ENCODE assay signal across 8 cellular contexts in genomic region chr1:94445733-94446132, GRCh38. TPM values are rescaled to one million over a fixed set of nuclear protein-coding genes. Genes with fewer than 3 reads are reported as not detected.
A peak's percentile ranks its signal among the peaks of the same experiment; 100 is the strongest.
DNase-seq lines count a peak whose midpoint lies in the region; TF ChIP-seq lines count a peak whose summit lies in the region.
"Not testable (repeated sequence)": the region's sequence is repeated elsewhere in the genome, so short reads cannot be mapped to it uniquely, and the experiment has no call there.

No MANE protein-coding gene starts in this region.

- not testable (repeated sequence) for H3K4me1 Mint-ChIP-seq in endodermal cell; endothelial cell (ENCODE audit: unreplicated experiment); neural progenitor cell

- H3K4me1 ChIP-seq in BE2C; BLaER1; HUES48 (ENCODE audit: control insufficient read depth, insufficient read depth, low read length); SK-N-SH (ENCODE audit: control insufficient read depth in 1 of 2, insufficient read depth in 2 of 2, low read depth in 1 of 2, low read length in 1 of 2); endodermal cell (ENCODE audit: control insufficient read depth, insufficient read depth, low read length); neural progenitor cell: not testable (repeated sequence)

- POLR2A ChIA-PET in SK-N-SH (lab: Yijun Ruan, JAX): interaction anchor here (1.4 kb wide), 1 partner anchor 28 kb away, joined by 5 read pairs; the partner anchor contains the start of gene ABCD3

- TF ChIP-seq EP300 in SK-N-SH (IDR thresholded peaks at IDR 0.05; ENCODE audit: borderline replicate concordance in 1 of 2, low read depth in 1 of 2, low read length in 1 of 2): peak in 1 of 2 experiments; percentile 36; a peak in 1 of 4 replicates

- not testable (repeated sequence) for H3K27me3 ChIP-seq in BE2C; BLaER1; HUES48 (ENCODE audit: control insufficient read depth, insufficient read depth, low read length); SK-N-SH (ENCODE audit: insufficient read depth); WERI-Rb-1 (ENCODE audit: insufficient read depth, low read depth, severe bottlenecking); endodermal cell (ENCODE audit: control insufficient read depth, insufficient read depth, low read length, poor library complexity, severe bottlenecking); neural progenitor cell

- H3K4me3 ChIP-seq in BE2C (ENCODE audit: low read depth, low read length) (peak overlapping the region; percentile 36), BLaER1 (0 out of 2 replicates have a peak overlapping the region, but pooled peaks have one; percentile 3), endodermal cell (ENCODE audit: low read length) (peak overlapping the region; percentile 70)
- not testable (repeated sequence) for H3K4me3 ChIP-seq in HUES48 (ENCODE audit: low read depth, low read length); SK-N-SH (ENCODE audit: low read depth in 2 of 2, low read length in 1 of 2); WERI-Rb-1 (ENCODE audit: low read depth, low read length); neural progenitor cell

- not testable (repeated sequence) for TF ChIP-seq CTCF in BE2C (IDR thresholded peaks at IDR 0.05; ENCODE audit: low read depth, low read length); SK-N-SH (IDR thresholded peaks at IDR 0.05); WERI-Rb-1 (IDR thresholded peaks at IDR 0.05; ENCODE audit: low read depth, low read length); endodermal cell (conservative IDR thresholded peaks at IDR 0.05); endothelial cell (IDR thresholded peaks at IDR 0.05; ENCODE audit: unreplicated experiment); neural progenitor cell (IDR thresholded peaks at IDR 0.05)

- peak; percentile 15; the same call in 1 of the 2 replicates for TF ChIP-seq RAD21 in SK-N-SH (IDR thresholded peaks at IDR 0.05; ENCODE audit: low read length)

- H3K36me3 ChIP-seq in BE2C: not testable (repeated sequence)
- H3K36me3 ChIP-seq in BLaER1 (peaks cover 52% of the 10 kb centered on the region), HUES48 (ENCODE audit: control insufficient read depth, insufficient read depth, low read length) (peaks cover 11% of the 10 kb centered on the region; the same call in 1 of the 2 replicates), SK-N-SH (replicated peaks in 1 of 2; ENCODE audit: control insufficient read depth in 1 of 2, insufficient read depth in 2 of 2, low read length in 1 of 2) (peaks cover 2 to 24% of the 10 kb centered on the region in 2 experiments), WERI-Rb-1 (peaks cover 11% of the 10 kb centered on the region), endodermal cell (ENCODE audit: control insufficient read depth, insufficient read depth, low read length) (peaks cover 14% of the 10 kb centered on the region), neural progenitor cell (peaks cover 23% of the 10 kb centered on the region)

- not testable (repeated sequence) for H3K4me2 ChIP-seq in BLaER1, SK-N-SH, neural progenitor cell

- not testable (repeated sequence) for H4K20me1 ChIP-seq in BLaER1; SK-N-SH (ENCODE audit: insufficient read depth); neural progenitor cell (ENCODE audit: low read depth)

- not testable (repeated sequence) for H3K27me3 Mint-ChIP-seq in endodermal cell (ENCODE audit: insufficient read depth); endothelial cell (ENCODE audit: unreplicated experiment); neural progenitor cell (ENCODE audit: insufficient read depth, low read depth)

- H3K27ac ChIP-seq in BLaER1; WERI-Rb-1; endodermal cell (ENCODE audit: low read depth, low read length): not testable (repeated sequence)
- H3K27ac ChIP-seq in HUES48 (ENCODE audit: low read depth, low read length): peak overlapping the region; percentile 28
- peak overlapping the region in 1 of 2 experiments; percentile 86; a peak in 2 of 4 replicates for H3K27ac ChIP-seq in SK-N-SH (ENCODE audit: low read depth in 2 of 2, low read length in 1 of 2)
- H3K27ac ChIP-seq in neural progenitor cell: peak overlapping the region; percentile 46

- H3K27ac Mint-ChIP-seq in endodermal cell; endothelial cell (ENCODE audit: unreplicated experiment); neural progenitor cell: not testable (repeated sequence)

- not testable (repeated sequence) for H3K9me3 ChIP-seq in BE2C; WERI-Rb-1 (ENCODE audit: severe bottlenecking)
- H3K9me3 ChIP-seq in BLaER1: peaks cover 95% of the 10 kb centered on the region
- H3K9me3 ChIP-seq in HUES48 (ENCODE audit: control insufficient read depth, insufficient read depth, low read length): peaks cover 70% of the 10 kb centered on the region
- peaks cover 17% of the 10 kb centered on the region for H3K9me3 ChIP-seq in SK-N-SH
- peaks cover 98% of the 10 kb centered on the region for H3K9me3 ChIP-seq in endodermal cell (ENCODE audit: control insufficient read depth, low read length)
- peaks cover 57% of the 10 kb centered on the region for H3K9me3 ChIP-seq in neural progenitor cell (ENCODE audit: low read depth)

- not testable (repeated sequence) for H3K9ac ChIP-seq in BLaER1; HUES48 (ENCODE audit: low read depth, low read length); SK-N-SH; endodermal cell (ENCODE audit: extremely low read depth, low read length, poor library complexity, severe bottlenecking); neural progenitor cell

- H3K36me3 Mint-ChIP-seq in endodermal cell (ENCODE audit: low read depth) (peaks cover 66% of the 10 kb centered on the region), endothelial cell (ENCODE audit: low read depth, unreplicated experiment) (peaks cover 72% of the 10 kb centered on the region), neural progenitor cell (peaks cover 54% of the 10 kb centered on the region)

- H3K79me2 ChIP-seq in SK-N-SH (ENCODE audit: insufficient read depth) (peaks cover 49% of the 10 kb centered on the region), neural progenitor cell (ENCODE audit: low read depth) (peaks cover 48% of the 10 kb centered on the region)

- H3K9me2 ChIP-seq in SK-N-SH: not testable (repeated sequence)

- H3K9me3 Mint-ChIP-seq in endodermal cell: peaks cover 90% of the 10 kb centered on the region
- peaks cover 34% of the 10 kb centered on the region for H3K9me3 Mint-ChIP-seq in endothelial cell (ENCODE audit: unreplicated experiment)
- H3K9me3 Mint-ChIP-seq in neural progenitor cell: peaks cover 82% of the 10 kb centered on the region

- not testable (repeated sequence) for H3F3A ChIP-seq in SK-N-SH (replicated peaks; ENCODE audit: insufficient read depth)
- H3F3A ChIP-seq in neural progenitor cell (ENCODE audit: low read depth): peaks cover 23% of the 10 kb centered on the region

- DNase-seq in BE2C: peak; percentile 50
- DNase-seq in SK-N-SH: peak; percentile 29
- peak; percentile 44 for DNase-seq in WERI-Rb-1
- not testable (repeated sequence) for DNase-seq in endodermal cell; endothelial cell (ENCODE audit: low spot score); neural progenitor cell (ENCODE audit: low spot score)

- H3K4me3 Mint-ChIP-seq in endodermal cell, neural progenitor cell: not testable (repeated sequence)
- peak overlapping the region; percentile 19 for H3K4me3 Mint-ChIP-seq in endothelial cell (ENCODE audit: unreplicated experiment)

- CTCF ChIA-PET in SK-N-SH (lab: Yijun Ruan, JAX): interaction anchor here (0.6 to 0.8 kb wide), 2 partner anchors 109 to 360 kb away, joined by 3 to 5 read pairs; no protein-coding TSS in a partner anchor

- H2AFZ ChIP-seq in SK-N-SH (ENCODE audit: low read depth); neural progenitor cell (replicated peaks): not testable (repeated sequence)

- WGBS in SK-N-SH (ENCODE audit: low lambda C conversion rate): 45% methylated on average over 8 of the region's 8 CpGs
- 95 to 97% methylated on average over 8 of the region's 8 CpGs for WGBS in endodermal cell (ENCODE audit: insufficient coverage in 1 of 2, insufficient read length in 1 of 2), 2 experiments

TF ChIP-seq in SK-N-SH, 30 proteins besides CTCF, POLR2A, EP300 and RAD21:
- TF ChIP-seq GATA2 (CRISPR knock-in tag; IDR thresholded peaks at IDR 0.05): peak; percentile 75

RNA-seq across cellular contexts. Expression of gene ABCD3, which starts 27.5 kb away (rescaled TPM):
- polyA plus RNA-seq in BE2C (2012; ENCODE audit: insufficient read depth, insufficient read length, low read depth): 7.9 TPM
- 6.5 and 8.7 TPM in 2 replicates for polyA plus RNA-seq in SK-N-SH (2012; rRNA removed)
- 11.1 and 12.5 TPM in 2 replicates for polyA plus RNA-seq in SK-N-SH (2012; cell fraction: cytosol; rRNA removed)
- polyA plus RNA-seq in SK-N-SH (2012; cell fraction: nucleus; rRNA removed): 5.2 and 14.4 TPM in 2 replicates
- 10 to 100 TPM; 28.1 to 33.3 TPM for total RNA-seq in endodermal cell
- polyA plus RNA-seq in endodermal cell (2013, experiment 1 of 2): 33.4 TPM
- 34.6 TPM for polyA plus RNA-seq in endodermal cell (2013, experiment 2 of 2)
- 59.6 TPM for total RNA-seq in endothelial cell (ENCODE audit: unreplicated experiment)
- total RNA-seq in neural progenitor cell (ENCODE audit: low replicate concordance): 27.3 and 45.1 TPM in 2 replicates
